In genomic region chr4:39616651-39617050, GRCh38 we compare ENCODE assay signal across 1 cellular context.
TF ChIP-seq lines count a peak whose summit lies in the region.

No MANE protein-coding gene starts in this region.

TF ChIP-seq in SK-N-SH treated with all-trans-retinoic acid at 6 μM for 48 hours, 23 proteins besides CTCF, POLR2A, EP300 and RAD21 (continued from another document):
- TF ChIP-seq POU6F1 (CRISPR knock-in tag; IDR thresholded peaks at IDR 0.05; ENCODE audit: borderline replicate concordance, low read depth): no peak
- no peak for TF ChIP-seq CSDC2 (CRISPR knock-in tag; IDR thresholded peaks at IDR 0.05)
- no peak for TF ChIP-seq ARNTL (CRISPR knock-in tag; IDR thresholded peaks at IDR 0.05; ENCODE audit: borderline replicate concordance, low read depth)
- TF ChIP-seq, protein P1, sequence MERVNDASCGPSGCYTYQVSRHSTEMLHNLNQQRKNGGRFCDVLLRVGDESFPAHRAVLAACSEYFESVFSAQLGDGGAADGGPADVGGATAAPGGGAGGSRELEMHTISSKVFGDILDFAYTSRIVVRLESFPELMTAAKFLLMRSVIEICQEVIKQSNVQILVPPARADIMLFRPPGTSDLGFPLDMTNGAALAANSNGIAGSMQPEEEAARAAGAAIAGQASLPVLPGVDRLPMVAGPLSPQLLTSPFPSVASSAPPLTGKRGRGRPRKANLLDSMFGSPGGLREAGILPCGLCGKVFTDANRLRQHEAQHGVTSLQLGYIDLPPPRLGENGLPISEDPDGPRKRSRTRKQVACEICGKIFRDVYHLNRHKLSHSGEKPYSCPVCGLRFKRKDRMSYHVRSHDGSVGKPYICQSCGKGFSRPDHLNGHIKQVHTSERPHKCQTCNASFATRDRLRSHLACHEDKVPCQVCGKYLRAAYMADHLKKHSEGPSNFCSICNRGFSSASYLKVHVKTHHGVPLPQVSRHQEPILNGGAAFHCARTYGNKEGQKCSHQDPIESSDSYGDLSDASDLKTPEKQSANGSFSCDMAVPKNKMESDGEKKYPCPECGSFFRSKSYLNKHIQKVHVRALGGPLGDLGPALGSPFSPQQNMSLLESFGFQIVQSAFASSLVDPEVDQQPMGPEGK (CRISPR knock-in tag; IDR thresholded peaks at IDR 0.05; ENCODE audit: borderline replicate concordance): no peak
- TF ChIP-seq ISL1 (CRISPR knock-in tag; IDR thresholded peaks at IDR 0.05): no peak
- TF ChIP-seq TOX (CRISPR knock-in tag; IDR thresholded peaks at IDR 0.05; ENCODE audit: borderline replicate concordance): no peak
TF ChIP-seq in SK-N-SH treated with all-trans-retinoic acid at 6 μM for 48 hours: peak in this region for 0.
